21 cellular contexts compared by ENCODE assay signal in the genomic region with DNA sequence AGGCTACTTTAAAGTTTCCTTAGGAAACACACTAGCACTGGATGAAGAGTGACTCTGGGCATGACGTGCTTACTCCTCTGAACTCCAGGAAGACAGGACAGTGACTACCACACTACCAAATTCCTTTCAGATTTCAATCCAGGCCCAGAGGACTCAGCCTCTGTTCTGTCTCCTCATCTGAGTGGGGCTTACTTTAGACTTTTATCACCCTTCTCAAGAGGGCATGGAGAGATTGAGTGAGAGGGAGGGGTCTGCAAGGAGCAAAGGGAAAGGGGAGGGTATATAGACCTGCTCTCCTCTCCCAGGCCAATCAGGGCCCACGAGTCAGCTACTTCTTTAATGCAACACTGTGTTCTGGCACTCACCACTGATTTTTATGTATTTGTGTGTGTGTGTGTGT. TPM values are rescaled to one million over a fixed set of nuclear protein-coding genes. Genes with fewer than 3 reads are reported as not detected.
DNase-seq lines count a peak whose midpoint lies in the region; ATAC-seq, FAIRE-seq and TF ChIP-seq lines count a peak whose summit lies in the region.
"Had no signal": no experiment of that assay in that cellular context is flagged by ENCODE, and none has a peak within 500 bp of the region (broad histone marks: within the 10 kb centered on the region; RNA-seq: fewer than 3 reads in every experiment).

No MANE protein-coding gene starts in this region.

- H3K36me3 ChIP-seq in GM23248 (ENCODE audit: low read depth) (0 out of 2 replicates have a peak, but pooled peaks cover 5% of the 10 kb centered on the region), K562 (ENCODE audit: control insufficient read depth, insufficient read depth, low read length) (peaks cover 88% of the 10 kb centered on the region)

- 91 to 95% methylated on average over 2 of the region's 2 CpGs for WGBS in GM23248 (ENCODE audit: low coverage in 1 of 2, low lambda C conversion rate in 2 of 2, missing lambda C conversion rate in 2 of 2), 2 experiments
- WGBS in K562 (ENCODE audit: insufficient coverage, low coverage, missing lambda C conversion rate), result 83% methylated on average over 2 of the region's 2 CpGs

- peak overlapping the region; percentile 74 for H3K27ac Mint-ChIP-seq in activated naive CD8-positive, alpha-beta T cell treated with anti-CD3 and anti-CD28 coated beads, Interleukin-2, amount 50 U/mL, for 24 hours
- no peak overlapping the region for H3K27ac Mint-ChIP-seq in activated naive CD8-positive, alpha-beta T cell treated with anti-CD3 and anti-CD28 coated beads for 36 hours
- peak overlapping the region; percentile 42 for H3K27ac Mint-ChIP-seq in stimulated activated naive B cell treated with anti-CD40 and anti-IgM and Interleukin-4, amounts not matched to agents 10 μg/mL and 1 μg/mL and 100 μg/mL, for 72 hours
- H3K27ac Mint-ChIP-seq: HFFc6 had no signal

- no peak for DNase-seq in activated naive CD8-positive, alpha-beta T cell treated with anti-CD3 and anti-CD28 coated beads, Interleukin-2, amount 50 U/mL, for 24 hours
- no peak for DNase-seq in activated naive CD8-positive, alpha-beta T cell treated with anti-CD3 and anti-CD28 coated beads for 36 hours
- DNase-seq in GM23248 (peak; percentile 17), K562 (ENCODE audit: extremely low read depth in 1 of 4, low spot score in 3 of 4) (no peak), SIG-M5 treated with dmso at 0.1 percent for 504 hours (lab: John Stamatoyannopoulos, UW; ENCODE audit: unreplicated experiment) (no peak)
- DNase-seq in stimulated activated naive B cell treated with anti-CD40 and anti-IgM and Interleukin-4, amounts not matched to agents 10 μg/mL and 1 μg/mL and 100 μg/mL, for 72 hours, result no peak
- DNase-seq: C1 segment of cervical spinal cord, DMS79, HFFc6, MV-4-11, NCI-H187, NCI-H2107, NCI-H2227 treated with DMSO at 0.1 percent for 48 hours, NCI-H510A treated with DMSO at 0.1 percent for 48 hours, NCI-H774 had no signal

- H3K9me3 Mint-ChIP-seq in activated naive CD8-positive, alpha-beta T cell treated with anti-CD3 and anti-CD28 coated beads, Interleukin-2, amount 50 U/mL, for 24 hours, result no peaks in the 10 kb centered on the region
- H3K9me3 Mint-ChIP-seq in activated naive CD8-positive, alpha-beta T cell treated with anti-CD3 and anti-CD28 coated beads for 36 hours, result no peaks in the 10 kb centered on the region
- H3K9me3 Mint-ChIP-seq in stimulated activated naive B cell treated with anti-CD40 and anti-IgM and Interleukin-4, amounts not matched to agents 10 μg/mL and 1 μg/mL and 100 μg/mL, for 72 hours, result no peaks in the 10 kb centered on the region
- H3K9me3 Mint-ChIP-seq: HFFc6 had no signal

- no peak overlapping the region for H3K27ac ChIP-seq in GM23248
- no peak overlapping the region for H3K27ac ChIP-seq in K562 (ENCODE audit: extremely low read depth, low read depth, low read length)
- H3K27ac ChIP-seq: KMS-11 had no signal

- no peak for FAIRE-seq in K562 (lab: Jason Lieb, UNC)
- FAIRE-seq: H54, HepG2, RCC 7860 had no signal

- no peak for TF ChIP-seq EP300 in K562 (IDR thresholded peaks at IDR 0.05; ENCODE audit: low read length)

- H3K9me3 ChIP-seq in GM23248 (ENCODE audit: low read depth) (no peaks in the 10 kb centered on the region), K562 (replicated peaks; ENCODE audit: control insufficient read depth, insufficient read depth, low read depth, low read length) (no peaks in the 10 kb centered on the region)

- in situ Hi-C loops in GM23248 (cut with MboI), result no loop called here
- in situ Hi-C loops in K562 (cut with MboI), result no loop called here

- no TSS peak for BruUV-seq in K562 (replicated peaks; lab: Mats Ljungman, UMichigan)

- TF ChIP-seq CTCF in K562 (IDR thresholded peaks at IDR 0.05 in 2 of 3, conservative IDR thresholded peaks at IDR 0.05 in 1 of 3; ENCODE audit: insufficient read depth in 2 of 3, low read depth in 1 of 3, low read length in 3 of 3), result no peak

- H3K27me3 Mint-ChIP-seq in activated naive CD8-positive, alpha-beta T cell treated with anti-CD3 and anti-CD28 coated beads, Interleukin-2, amount 50 U/mL, for 24 hours, result no peaks in the 10 kb centered on the region
- H3K27me3 Mint-ChIP-seq in activated naive CD8-positive, alpha-beta T cell treated with anti-CD3 and anti-CD28 coated beads for 36 hours, result no peaks in the 10 kb centered on the region
- no peaks in the 10 kb centered on the region for H3K27me3 Mint-ChIP-seq in stimulated activated naive B cell treated with anti-CD40 and anti-IgM and Interleukin-4, amounts not matched to agents 10 μg/mL and 1 μg/mL and 100 μg/mL, for 72 hours

- CTCF ChIA-PET in K562 (lab: Yijun Ruan, JAX; ENCODE audit: low intra/inter-chr PET ratio), result no interaction called here

- POLR2A ChIA-PET in K562 (lab: Yijun Ruan, JAX), result interaction anchor here (1.4 kb wide), 1 partner anchor 12 kb away, joined by 4 read pairs; no protein-coding TSS in a partner anchor

- no peak overlapping the region for H3K4me2 ChIP-seq in GM23248 (ENCODE audit: unreplicated experiment)
- H3K4me2 ChIP-seq in K562 (ENCODE audit: insufficient read depth, low read length), result no peak overlapping the region
- H3K4me2 ChIP-seq: KMS-11 had no signal

- H2AFZ ChIP-seq in GM23248 (no peak overlapping the region), K562 (ENCODE audit: low read depth, low read length) (no peak overlapping the region)

- H3K4me3 ChIP-seq in GM23248 (no peak overlapping the region), K562 (no peak overlapping the region)

- no peaks in the 10 kb centered on the region for H3K27me3 ChIP-seq in GM23248 (replicated peaks; ENCODE audit: insufficient read depth)
- H3K27me3 ChIP-seq in K562 (ENCODE audit: control insufficient read depth in 2 of 2, insufficient read depth in 2 of 2, low read length in 2 of 2), result no peaks in the 10 kb centered on the region

- no peak for TF ChIP-seq POLR2A in K562 (conservative IDR thresholded peaks at IDR 0.05)

- ATAC-seq in activated naive CD8-positive, alpha-beta T cell treated with anti-CD3 and anti-CD28 coated beads, Interleukin-2, amount 50 U/mL, for 24 hours, result no peak
- ATAC-seq in K562 (no peak), HG03354 (IDR thresholded peaks at IDR 0.05; ENCODE audit: poor library complexity, severe bottlenecking, unreplicated experiment) (no peak)
- no peak for ATAC-seq in stimulated activated naive B cell treated with anti-CD40 and anti-IgM and Interleukin-4, amounts not matched to agents 10 μg/mL and 1 μg/mL and 100 μg/mL, for 72 hours (replicated peaks)
- ATAC-seq: HepG2, Right ventricle myocardium inferior had no signal

- H3K9ac ChIP-seq in GM23248, result no peak overlapping the region
- no peak overlapping the region for H3K9ac ChIP-seq in K562 (ENCODE audit: insufficient read depth in 1 of 2, low read depth in 2 of 2, low read length in 2 of 2)
- H3K9ac ChIP-seq: KMS-11 had no signal

- H3K4me1 Mint-ChIP-seq in activated naive CD8-positive, alpha-beta T cell treated with anti-CD3 and anti-CD28 coated beads, Interleukin-2, amount 50 U/mL, for 24 hours, result peaks cover 65% of the 10 kb centered on the region
- peaks cover 51% of the 10 kb centered on the region for H3K4me1 Mint-ChIP-seq in activated naive CD8-positive, alpha-beta T cell treated with anti-CD3 and anti-CD28 coated beads for 36 hours
- H3K4me1 Mint-ChIP-seq in stimulated activated naive B cell treated with anti-CD40 and anti-IgM and Interleukin-4, amounts not matched to agents 10 μg/mL and 1 μg/mL and 100 μg/mL, for 72 hours, result peaks cover 32 to 49% of the 10 kb centered on the region in 2 donors

- TF ChIP-seq RAD21 in K562 (CRISPR knock-in tag; conservative IDR thresholded peaks at IDR 0.05 in 1 of 2, IDR thresholded peaks at IDR 0.05 in 1 of 2), result no peak

- intact Hi-C loops in K562 (cut with micrococcal nuclease), result no loop called here

- H3K4me1 ChIP-seq in GM23248 (ENCODE audit: insufficient read depth) (peaks cover 17% of the 10 kb centered on the region), K562 (replicated peaks in 1 of 2; ENCODE audit: control insufficient read depth in 2 of 2, insufficient read depth in 2 of 2, low read length in 2 of 2) (peaks cover 4 to 26% of the 10 kb centered on the region in 2 experiments; a peak in 4 of 5 replicates)

- peaks cover 79% of the 10 kb centered on the region for H3K36me3 Mint-ChIP-seq in activated naive CD8-positive, alpha-beta T cell treated with anti-CD3 and anti-CD28 coated beads, Interleukin-2, amount 50 U/mL, for 24 hours (ENCODE audit: low read depth)
- H3K36me3 Mint-ChIP-seq in activated naive CD8-positive, alpha-beta T cell treated with anti-CD3 and anti-CD28 coated beads for 36 hours, result peaks cover 62% of the 10 kb centered on the region
- H3K36me3 Mint-ChIP-seq in stimulated activated naive B cell treated with anti-CD40 and anti-IgM and Interleukin-4, amounts not matched to agents 10 μg/mL and 1 μg/mL and 100 μg/mL, for 72 hours, result peaks cover 16 to 39% of the 10 kb centered on the region in 2 donors

- H3F3A ChIP-seq in GM23248 (ENCODE audit: insufficient read depth), result peaks cover 18% of the 10 kb centered on the region; the same call in 1 of the 2 replicates

- H4K20me1 ChIP-seq in GM23248 (ENCODE audit: insufficient read depth) (no peaks in the 10 kb centered on the region), K562 (replicated peaks; ENCODE audit: control insufficient read depth, insufficient read depth, low read length) (no peaks in the 10 kb centered on the region)

- H3K4me3 Mint-ChIP-seq in activated naive CD8-positive, alpha-beta T cell treated with anti-CD3 and anti-CD28 coated beads, Interleukin-2, amount 50 U/mL, for 24 hours, result no peak overlapping the region
- H3K4me3 Mint-ChIP-seq in activated naive CD8-positive, alpha-beta T cell treated with anti-CD3 and anti-CD28 coated beads for 36 hours, result no peak overlapping the region
- no peak overlapping the region for H3K4me3 Mint-ChIP-seq in stimulated activated naive B cell treated with anti-CD40 and anti-IgM and Interleukin-4, amounts not matched to agents 10 μg/mL and 1 μg/mL and 100 μg/mL, for 72 hours
- H3K4me3 Mint-ChIP-seq: HFFc6 had no signal

- no peaks in the 10 kb centered on the region for H3K9me2 ChIP-seq in GM23248 (ENCODE audit: insufficient read depth)

- H3K79me2 ChIP-seq in GM23248 (ENCODE audit: insufficient read depth) (no peaks in the 10 kb centered on the region), K562 (ENCODE audit: control insufficient read depth, insufficient read depth, low read length) (peaks cover 5% of the 10 kb centered on the region)

- no peaks in the 10 kb centered on the region for H3K9me1 ChIP-seq in K562 (ENCODE audit: control insufficient read depth, insufficient read depth, low read length)

RNA-seq across cellular contexts. Expression of gene RSL24D1, which starts 29.4 kb away (rescaled TPM):
- total RNA-seq in activated naive CD8-positive, alpha-beta T cell treated with anti-CD3 and anti-CD28 coated beads for 36 hours, result 100 to 1,000 TPM; 179 to 181 TPM
- 95.2 and 112 TPM in 2 replicates for total RNA-seq in GM23248 (2014; rRNA removed; shearing (Covaris generic))
- polyA plus RNA-seq in GM23248 (2016; fragmentation: Nextera tagmentation; extraction: Ambion mirVana) (91.2 and 93.1 TPM in 2 replicates), K562 (2011; rRNA removed) (184 and 226 TPM in 2 replicates), K562 (2014; fragmentation: Illumina TruSeq; extraction: Trizol) (158 and 163 TPM in 2 replicates), K562 (2014; fragmentation: Nextera tagmentation; extraction: Ambion mirVana) (100 to 1,000 TPM; 272 to 324 TPM), K562 (2014; rRNA removed) (194 and 223 TPM in 2 replicates)
- 26.5 and 73.3 TPM in 2 replicates for total RNA-seq in K562 (2011; cell fraction: chromatin; rRNA removed; ENCODE audit: low replicate concordance)
- total RNA-seq in K562 (2011; cell fraction: nucleolus; rRNA removed), result 25.2 and 27.1 TPM in 2 replicates
- total RNA-seq in K562 (2011; cell fraction: nucleoplasm; rRNA removed), result 54.3 and 90.4 TPM in 2 replicates
- total RNA-seq in K562 (2014; rRNA removed) (121 and 134 TPM in 2 replicates), K562 (2014; rRNA removed; fragmentation: Illumina TruSeq; extraction: Trizol) (260 and 317 TPM in 2 replicates), K562 (2015; rRNA removed; fragmentation: Illumina TruSeq; extraction: Trizol) (121 and 133 TPM in 2 replicates), K562 (2021) (175 TPM in 2 replicates)
- 16.4 and 66.5 TPM in 2 replicates for polyA plus RNA-seq in K562 (2011; cell fraction: cytosol; rRNA removed)
- 16.0 and 43.1 TPM in 2 replicates for polyA plus RNA-seq in K562 (2011; cell fraction: nucleus; rRNA removed)
- polyA plus RNA-seq in K562 (2012), result 148 and 281 TPM in 2 replicates
- 91.4 and 126 TPM in 2 replicates for polyA minus RNA-seq in K562 (2011; rRNA and poly(A)+ RNA removed)
- polyA minus RNA-seq in K562 (2011; cell fraction: cytosol; rRNA and poly(A)+ RNA removed), result 36.3 and 46.4 TPM in 2 replicates
- polyA minus RNA-seq in K562 (2011; cell fraction: nucleus; rRNA and poly(A)+ RNA removed), result 39.9 and 87.9 TPM in 2 replicates
